22 cellular contexts compared by ENCODE assay signal in genomic region chr5:122164831-122165573, GRCh38. TPM values are rescaled to one million over a fixed set of nuclear protein-coding genes. Genes with fewer than 3 reads are reported as not detected.
DNase-seq lines count a peak whose midpoint lies in the region; ATAC-seq, FAIRE-seq and TF ChIP-seq lines count a peak whose summit lies in the region.
"Had no signal": no experiment of that assay in that cellular context is flagged by ENCODE, and none has a peak within 500 bp of the region (broad histone marks: within the 10 kb centered on the region; RNA-seq: fewer than 3 reads in every experiment).

No MANE protein-coding gene starts in this region.

- H3K27ac ChIP-seq in IMR-90 (ENCODE audit: insufficient read depth, low read length): peak overlapping the region; percentile 93
- H3K27ac ChIP-seq in H1 (ENCODE audit: low read depth, low read length): no peak overlapping the region
- no peak overlapping the region for H3K27ac ChIP-seq in mesendoderm (ENCODE audit: low read depth, low read length)
- no peak overlapping the region for H3K27ac ChIP-seq in right cardiac atrium (ENCODE audit: low read length)
- H3K27ac ChIP-seq: colonic mucosa, lower lobe of right lung had no signal

- intact Hi-C loops in IMR-90 (cut with micrococcal nuclease): loop anchor here (2.0 kb wide), 1 partner anchor 16 kb away; no protein-coding TSS in a partner anchor
- intact Hi-C loops in right cardiac atrium (cut with DNase I): no loop called here
- intact Hi-C loops in sciatic nerve (cut with DNase I): no loop called here

- H4K5ac ChIP-seq in IMR-90 (ENCODE audit: low read depth, low read length): peak overlapping the region; percentile 76
- H4K5ac ChIP-seq in H1 (ENCODE audit: insufficient read length, low read depth, low read length): no peak overlapping the region
- H4K5ac ChIP-seq in mesendoderm (ENCODE audit: low read length): no peak overlapping the region

- in situ Hi-C loops in IMR-90 (cut with MboI; ENCODE audit: low sequenced_read_pairs): no loop called here

- FAIRE-seq in H1 (lab: Jason Lieb, UNC): no peak
- FAIRE-seq: GM12878 had no signal

- peaks cover 0 to 6% of the 10 kb centered on the region in 2 experiments; a peak in 2 of 4 replicates for H3K79me1 ChIP-seq in IMR-90 (ENCODE audit: low read depth in 1 of 2, low read length in 2 of 2)
- H3K79me1 ChIP-seq in H1 (ENCODE audit: low read depth, low read length): no peaks in the 10 kb centered on the region
- no peaks in the 10 kb centered on the region for H3K79me1 ChIP-seq in mesendoderm (ENCODE audit: low read length)

- no peak overlapping the region for H3K4me2 ChIP-seq in IMR-90 (ENCODE audit: low read depth, low read length)
- no peak overlapping the region for H3K4me2 ChIP-seq in H1 (ENCODE audit: insufficient read depth in 1 of 2, low read depth in 2 of 2, low read length in 2 of 2)
- no peak overlapping the region for H3K4me2 ChIP-seq in mesendoderm (ENCODE audit: low read length)

- peaks cover 21% of the 10 kb centered on the region for H3K4me1 ChIP-seq in IMR-90 (ENCODE audit: control insufficient read depth, insufficient read depth, low read length)
- H3K4me1 ChIP-seq in H1 (replicated peaks in 1 of 4; ENCODE audit: control insufficient read depth in 3 of 4, insufficient read depth in 4 of 4, low read length in 3 of 4): peaks cover 0 to 11% (median 6%) of the 10 kb centered on the region in 4 experiments; a peak in 4 of 7 replicates
- H3K4me1 ChIP-seq in mesendoderm (ENCODE audit: control insufficient read depth, low read depth, low read length): no peaks in the 10 kb centered on the region
- no peaks in the 10 kb centered on the region for H3K4me1 ChIP-seq in right cardiac atrium (ENCODE audit: control insufficient read depth, insufficient read depth, low read length)
- H3K4me1 ChIP-seq: body of pancreas, colonic mucosa had no signal

- TF ChIP-seq EP300 in H1 (IDR thresholded peaks at IDR 0.05; ENCODE audit: borderline replicate concordance in 1 of 2, low read depth in 2 of 2, low read length in 2 of 2): no peak

- no peak for TF ChIP-seq CTCF in IMR-90 (conservative IDR thresholded peaks at IDR 0.05; ENCODE audit: low read depth, low read length)
- no peak for TF ChIP-seq CTCF in H1 (IDR thresholded peaks at IDR 0.05; ENCODE audit: control extremely low read depth in 1 of 3, insufficient read depth in 1 of 3, low read depth in 1 of 3, low read length in 3 of 3)

- H4K8ac ChIP-seq in IMR-90 (ENCODE audit: low read depth in 2 of 2, low read length in 2 of 2) (peak overlapping the region; percentile 87 to 92), H1 (ENCODE audit: extremely low read depth, insufficient read depth, low read length) (no peak overlapping the region), mesendoderm (ENCODE audit: low read depth, low read length) (no peak overlapping the region)

- H3K23me2 ChIP-seq in H1 (ENCODE audit: low read depth, low read length): no peaks in the 10 kb centered on the region; the same call in 1 of the 2 replicates

- H3K56ac ChIP-seq in IMR-90 (ENCODE audit: extremely low read depth, insufficient read depth, low read length) (peak overlapping the region; percentile 90), H1 (replicated peaks; ENCODE audit: insufficient read length, low read depth, low read length) (no peak overlapping the region), mesendoderm (ENCODE audit: low read length) (no peak overlapping the region)

- H3K79me2 ChIP-seq in H1 (ENCODE audit: control insufficient read depth in 1 of 2, insufficient read depth in 2 of 2, low read length in 2 of 2) (no peaks in the 10 kb centered on the region), mesendoderm (ENCODE audit: control insufficient read depth, insufficient read depth, low read length) (no peaks in the 10 kb centered on the region)

- H3K36me3 ChIP-seq in IMR-90 (ENCODE audit: control insufficient read depth, insufficient read depth, low read length): no peaks in the 10 kb centered on the region
- H3K36me3 ChIP-seq in H1 (ENCODE audit: control insufficient read depth in 2 of 4, insufficient read depth in 4 of 4, low read length in 3 of 4): no peaks in the 10 kb centered on the region
- no peaks in the 10 kb centered on the region for H3K36me3 ChIP-seq in mesendoderm (ENCODE audit: control insufficient read depth, insufficient read depth, low read length)
- H3K36me3 ChIP-seq: colonic mucosa, lower lobe of right lung, thoracic aorta had no signal

- H3K23ac ChIP-seq in IMR-90 (ENCODE audit: low read depth, low read length) (peak overlapping the region; percentile 84), H1 (ENCODE audit: insufficient read length) (no peak overlapping the region), mesendoderm (ENCODE audit: low read length) (no peak overlapping the region)

- H4K91ac ChIP-seq in IMR-90 (ENCODE audit: insufficient read depth, low read depth, low read length) (peak overlapping the region; percentile 98), H1 (replicated peaks; ENCODE audit: insufficient read length, low read length) (peak overlapping the region; percentile 17)

- POLR2A ChIA-PET in IMR-90 (lab: Charles Lee; ENCODE audit: unreplicated experiment) (interaction anchor here (0.5 kb wide), 1 partner anchor 17 kb away, joined by 3 read pairs; no protein-coding TSS in a partner anchor), H1 (lab: Charles Lee; ENCODE audit: partially characterized antibody) (no interaction called here)

- H3K4ac ChIP-seq in IMR-90 (ENCODE audit: low read depth, low read length): peak overlapping the region; percentile 99
- H3K4ac ChIP-seq in H1 (replicated peaks; ENCODE audit: insufficient read length, low read depth, low read length): peak overlapping the region; percentile 44
- H3K4ac ChIP-seq in mesendoderm (ENCODE audit: low read depth, low read length): no peak overlapping the region

- no peaks in the 10 kb centered on the region for H3K27me3 ChIP-seq in IMR-90 (ENCODE audit: control insufficient read depth, insufficient read depth, low read length)
- no peaks in the 10 kb centered on the region for H3K27me3 ChIP-seq in H1 (replicated peaks in 1 of 4; ENCODE audit: control insufficient read depth in 3 of 4, extremely low read depth in 1 of 4, insufficient read depth in 3 of 4, low read length in 3 of 4)
- no peaks in the 10 kb centered on the region for H3K27me3 ChIP-seq in mesendoderm (ENCODE audit: insufficient read depth, low read length, poor library complexity)
- no peaks in the 10 kb centered on the region for H3K27me3 ChIP-seq in right cardiac atrium (ENCODE audit: control insufficient read depth, insufficient read depth)
- H3K27me3 ChIP-seq: body of pancreas, colonic mucosa had no signal

- CTCF ChIA-PET in IMR-90 (lab: Yijun Ruan, JAX): interaction anchor here (0.6 to 2.6 kb wide), 2 partner anchors 10 to 383 kb away, joined by 3 to 7 read pairs; no protein-coding TSS in a partner anchor
- CTCF ChIA-PET in H1 (lab: Charles Lee; ENCODE audit: partially characterized antibody): interaction anchor here (1.0 to 2.4 kb wide), 6 partner anchors 9 to 328 kb away, joined by 3 to 13 read pairs (median 4); no protein-coding TSS in a partner anchor

- H2BK20ac ChIP-seq in IMR-90 (ENCODE audit: low read depth, low read length) (peak overlapping the region; percentile 100), H1 (ENCODE audit: low read length) (no peak overlapping the region; the same call in 1 of the 2 replicates)

- ATAC-seq in IMR-90 (ENCODE audit: low read depth): no peak
- no peak for ATAC-seq in right cardiac atrium
- ATAC-seq in sciatic nerve: no peak
- ATAC-seq in HG03196 (IDR thresholded peaks at IDR 0.05; ENCODE audit: unreplicated experiment): no peak
- ATAC-seq: GM12878; lower lobe of right lung; stimulated activated naive B cell treated with anti-CD40 and anti-IgM and Interleukin-4, amounts not matched to agents 10 μg/mL and 1 μg/mL and 100 μg/mL, for 72 hours had no signal

- H3K9ac ChIP-seq in IMR-90 (ENCODE audit: low read depth, low read length) (peak overlapping the region; percentile 26; the same call in 1 of the 2 replicates), H1 (replicated peaks in 1 of 4; ENCODE audit: extremely low read depth in 1 of 4, low read depth in 3 of 4, low read length in 3 of 4) (no peak overlapping the region), mesendoderm (ENCODE audit: low read length) (no peak overlapping the region)

- H2BK120ac ChIP-seq in IMR-90 (ENCODE audit: low read depth, low read length) (peak overlapping the region; percentile 98), H1 (replicated peaks; ENCODE audit: low read depth, low read length) (no peak overlapping the region), mesendoderm (ENCODE audit: low read depth, low read length) (no peak overlapping the region)

- peak overlapping the region; percentile 95 for H2BK15ac ChIP-seq in IMR-90 (ENCODE audit: low read depth, low read length)
- H2BK15ac ChIP-seq in H1 (ENCODE audit: low read length): no peak overlapping the region; the same call in 1 of the 2 replicates
- H2BK15ac ChIP-seq in mesendoderm (replicated peaks; ENCODE audit: low read depth): peak overlapping the region; percentile 45

- peaks cover 10% of the 10 kb centered on the region for H3K9me1 ChIP-seq in IMR-90 (ENCODE audit: insufficient read depth, low read length)

- no TSS peak for BruUV-seq in IMR-90 (replicated peaks; lab: Mats Ljungman, UMichigan)

- TF ChIP-seq RAD21 in IMR-90 (IDR thresholded peaks at IDR 0.05; ENCODE audit: low read length): no peak
- no peak for TF ChIP-seq RAD21 in H1 (IDR thresholded peaks at IDR 0.05 in 1 of 2, conservative IDR thresholded peaks at IDR 0.05 in 1 of 2; ENCODE audit: low read depth in 2 of 2, low read length in 2 of 2)

- H2AK5ac ChIP-seq in IMR-90 (ENCODE audit: low read depth, low read length) (peak overlapping the region; percentile 98), H1 (ENCODE audit: low read depth, low read length) (no peak overlapping the region), mesendoderm (ENCODE audit: low read length) (no peak overlapping the region)

- no peak overlapping the region for H2AFZ ChIP-seq in IMR-90 (replicated peaks; ENCODE audit: low read length, poor library complexity)
- 0 out of 2 replicates have a peak overlapping the region, but pooled peaks have one; percentile 75 for H2AFZ ChIP-seq in H1 (ENCODE audit: low read length)

- H2BK12ac ChIP-seq in H1 (ENCODE audit: low read depth, low read length): no peak overlapping the region

- H4K20me1 ChIP-seq in IMR-90 (ENCODE audit: insufficient read depth, low read length): no peaks in the 10 kb centered on the region
- H4K20me1 ChIP-seq in H1 (replicated peaks in 1 of 2; ENCODE audit: control insufficient read depth in 1 of 2, insufficient read depth in 2 of 2, low read length in 2 of 2): no peaks in the 10 kb centered on the region

- DNase-seq in IMR-90: no peak
- DNase-seq in H1 (ENCODE audit: low read depth in 1 of 2, low spot score in 2 of 2): no peak
- no peak for DNase-seq in mesendoderm
- DNase-seq in cerebellar nuclear complex (lab: John Stamatoyannopoulos, UW): no peak
- DNase-seq in right cardiac atrium: no peak
- DNase-seq in sciatic nerve (ENCODE audit: low spot score): no peak
- DNase-seq: activated CD4-positive, alpha-beta T cell treated with anti-CD3 and anti-CD28 coated beads for 4 hours; activated CD8-positive, alpha-beta memory T cell treated with anti-CD3 and anti-CD28 coated beads for 24 hours; activated T-cell treated with anti-CD3 and anti-CD28 coated beads, Interleukin-2, amount 50 U/mL, for 24 hours; body of pancreas; colonic mucosa; COR-L47; islet precursor cell; lower lobe of right lung; NCI-H1092; NCI-H1930; RPMI8226; stimulated activated naive B cell treated with anti-CD40 and anti-IgM and Interleukin-4, amounts not matched to agents 10 μg/mL and 1 μg/mL and 100 μg/mL, for 72 hours had no signal

- peak overlapping the region; percentile 85 for H3K14ac ChIP-seq in IMR-90 (replicated peaks; ENCODE audit: low read depth, low read length)
- H3K14ac ChIP-seq in H1 (ENCODE audit: insufficient read length): no peak overlapping the region

- TF ChIP-seq POLR2A in IMR-90 (IDR thresholded peaks at IDR 0.05; ENCODE audit: low read depth, low read length): no peak
- TF ChIP-seq POLR2A in H1 (IDR thresholded peaks at IDR 0.05; ENCODE audit: control extremely low read depth in 1 of 2, low read depth in 2 of 2, low read length in 2 of 2): no peak

- H3K9me3 ChIP-seq in IMR-90 (ENCODE audit: control insufficient read depth, insufficient read depth, low read length) (no peaks in the 10 kb centered on the region), H1 (ENCODE audit: insufficient read depth in 2 of 2, low read depth in 1 of 2, low read length in 1 of 2) (no peaks in the 10 kb centered on the region), right cardiac atrium (ENCODE audit: control insufficient read depth, low read length) (no peaks in the 10 kb centered on the region)
- H3K9me3 ChIP-seq: body of pancreas, colonic mucosa, lower lobe of right lung, thoracic aorta had no signal

- H3K4me3 ChIP-seq in IMR-90 (ENCODE audit: insufficient read depth, low read depth, low read length): no peak overlapping the region
- no peak overlapping the region for H3K4me3 ChIP-seq in H1 (ENCODE audit: extremely low read depth in 1 of 4, insufficient read depth in 2 of 4, low read depth in 3 of 4, low read length in 4 of 4)
- H3K4me3 ChIP-seq in mesendoderm (ENCODE audit: low read length): no peak overlapping the region
- H3K4me3 ChIP-seq in right cardiac atrium (ENCODE audit: low read length): no peak overlapping the region
- H3K4me3 ChIP-seq: body of pancreas, colonic mucosa, GM12878, lower lobe of right lung, SK-N-MC, thoracic aorta had no signal

- dilution Hi-C loops in IMR-90 (cut with HindIII; ENCODE audit: low sequenced_read_pairs, unreplicated experiment): no loop called here

- peak overlapping the region; percentile 90; the same call in 1 of the 2 replicates for H3K18ac ChIP-seq in IMR-90 (ENCODE audit: low read depth, low read length)
- no peak overlapping the region for H3K18ac ChIP-seq in H1 (ENCODE audit: extremely low read depth, low read length)
- no peak overlapping the region for H3K18ac ChIP-seq in mesendoderm (ENCODE audit: low read length)

- H2BK5ac ChIP-seq in IMR-90 (ENCODE audit: low read depth, low read length, poor library complexity, severe bottlenecking): peak overlapping the region; percentile 95
- H2BK5ac ChIP-seq in H1 (ENCODE audit: low read depth, low read length): no peak overlapping the region
- H2BK5ac ChIP-seq in mesendoderm (ENCODE audit: low read length): no peak overlapping the region

- no CpG with 5 or more reads among the region's 3 CpGs for WGBS in IMR-90 (ENCODE audit: extremely low coverage in 2 of 2, insufficient read length in 1 of 2), 2 experiments
- WGBS in H1 (ENCODE audit: extremely low coverage in 1 of 2, insufficient coverage in 1 of 2, insufficient read length in 1 of 2, insufficient replicate concordance in 2 of 2, low coverage in 1 of 2, low lambda C conversion rate in 2 of 2, missing lambda C conversion rate in 1 of 2), 2 experiments: 89% methylated on average over 3 of the region's 3 CpGs; no CpG with 5 or more reads in 1 of the 2 experiments
- WGBS in mesendoderm (ENCODE audit: extremely low coverage, insufficient coverage, low lambda C conversion rate): no CpG with 5 or more reads among the region's 3 CpGs
- 83% methylated on average over 3 of the region's 3 CpGs for WGBS in right cardiac atrium

- H2AK9ac ChIP-seq in IMR-90 (replicated peaks; ENCODE audit: low read depth, low read length, poor library complexity): peak overlapping the region; percentile 20

RNA-seq across cellular contexts. Expression of gene ZNF474, which starts 35.7 kb away (rescaled TPM):
- total RNA-seq in IMR-90 (2012; rRNA removed): 0.54 and 0.56 TPM in 2 replicates
- 0.19 and 0.24 TPM in 2 replicates for polyA plus RNA-seq in IMR-90 (2012; rRNA removed)
- polyA plus RNA-seq in IMR-90 (2012; cell fraction: cytosol; rRNA removed): 0.02 and 0.13 TPM in 2 replicates
- polyA plus RNA-seq in IMR-90 (2012; cell fraction: nucleus; rRNA removed; ENCODE audit: low replicate concordance): 0.15 and 0.34 TPM in 2 replicates
- not detected in 2 replicates for total RNA-seq in H1 (2021; fragmentation: NEBNext Ultra II Directional; extraction: Animal tissue kit (Norgen Biotek cat#: 25700))
- polyA plus RNA-seq in H1 (2011; rRNA removed): not detected in 2 replicates
- polyA plus RNA-seq in H1 (2011; cell fraction: cytosol; rRNA removed): 0.04 TPM
- 0.07 TPM for polyA plus RNA-seq in H1 (2011; cell fraction: nucleus; rRNA removed)
- polyA plus RNA-seq in H1 (2012, experiment 1 of 2): 0.09 TPM in 1 of 4 replicates, not detected in the others
- polyA plus RNA-seq in H1 (2012, experiment 2 of 2): not detected
- polyA plus RNA-seq in H1 (2013, experiment 1 of 2): 0.04 TPM
- polyA plus RNA-seq in H1 (2013, experiment 2 of 2): 0.06 TPM
- polyA minus RNA-seq in H1 (2011; rRNA and poly(A)+ RNA removed): 0.09 TPM in 1 of 2 replicates, not detected in the other
- not detected for polyA minus RNA-seq in H1 (2011; cell fraction: cytosol; rRNA and poly(A)+ RNA removed)
- 0.40 TPM for polyA minus RNA-seq in H1 (2011; cell fraction: nucleus; rRNA and poly(A)+ RNA removed)
- polyA plus RNA-seq in mesendoderm (2013, experiment 1 of 2): 0.08 TPM
- 0.04 TPM for polyA plus RNA-seq in mesendoderm (2013, experiment 2 of 2)
- under 1 TPM in 2 of 4 donors, not detected in 2; 0.25 to 0.32 TPM for total RNA-seq in right cardiac atrium
- polyA plus RNA-seq in right cardiac atrium: not detected
- total RNA-seq in sciatic nerve: 0.80 TPM
- total RNA-seq: body of pancreas had no signal

Comparison
In these comparisons a context has a peak if more than half of its experiments do, and no peak if none do; other contexts are left out.
1. H4K8ac ChIP-seq: peak in IMR-90 (2 of 2); none in H1 (single experiment) and mesendoderm (single experiment).